19 cellular contexts compared by ENCODE assay signal in genomic region chr12:81143057-81143456, GRCh38.
DNase-seq lines count a peak whose midpoint lies in the region; ATAC-seq, FAIRE-seq and TF ChIP-seq lines count a peak whose summit lies in the region.
"Had no signal": no experiment of that assay in that cellular context is flagged by ENCODE, and none has a peak within 500 bp of the region (broad histone marks: within the 10 kb centered on the region; RNA-seq: fewer than 3 reads in every experiment).

No MANE protein-coding gene starts in this region.

- peaks cover 8% of the 10 kb centered on the region for H3K79me2 ChIP-seq in HepG2 (ENCODE audit: insufficient read depth, low read length)

- DNase-seq in DMS 273 (lab: John Stamatoyannopoulos, UW; ENCODE audit: unreplicated experiment) (peak; percentile 29), DMS 273 treated with DMSO at 0.1 percent for 48 hours (lab: John Stamatoyannopoulos, UW) (no peak), WTC11 (ENCODE audit: low spot score) (no peak), HepG2 (ENCODE audit: low spot score) (peak; percentile 98), upper lobe of left lung (peak in 1 of 2 donors; percentile 36), NCI-H146 (lab: John Stamatoyannopoulos, UW) (no peak), pons (ENCODE audit: low spot score) (no peak), Ammon's horn (ENCODE audit: low spot score) (no peak)
- DNase-seq: CD8-positive, alpha-beta memory T cell; H9; NCI-H1436; NCI-H2081; NCI-H226; PC-3 had no signal

- H3K4me1 ChIP-seq in HepG2 (ENCODE audit: insufficient read depth, low read length) (peaks cover 81% of the 10 kb centered on the region), upper lobe of left lung (peaks cover 0 to 9% (median 0%) of the 10 kb centered on the region in 4 donors)
- H3K4me1 ChIP-seq: BLaER1 had no signal

- FAIRE-seq in HepG2 (lab: Jason Lieb, UNC): peak; percentile 96
- FAIRE-seq: GM18507 had no signal

- H3K9me3 ChIP-seq in HepG2 (ENCODE audit: low read length) (no peaks in the 10 kb centered on the region), upper lobe of left lung (no peaks in the 10 kb centered on the region)
- H3K9me3 ChIP-seq: BLaER1 had no signal

- H3K36me3 Mint-ChIP-seq in WTC11: no peaks in the 10 kb centered on the region
- H3K36me3 Mint-ChIP-seq: CD8-positive, alpha-beta memory T cell had no signal

- in situ Hi-C loops in HepG2 (cut with HindIII; ENCODE audit: extremely low pct_ligation_motif_present, low pct_unique_long_range_greater_than_20kb): loop anchor here (5.0 kb wide), 1 partner anchor 66 kb away; the partner anchor contains the start of gene ACSS3

- TF ChIP-seq RAD21 in HepG2 (CRISPR knock-in tag; IDR thresholded peaks at IDR 0.05): no peak

- CTCF ChIA-PET in WTC11 (lab: Charles Lee): interaction anchor here (2.4 kb wide), 1 partner anchor 14 kb away, joined by 8 read pairs; no protein-coding TSS in a partner anchor
- CTCF ChIA-PET in HepG2 (lab: Yijun Ruan, JAX; ENCODE audit: low intra/inter-chr PET ratio, low total read pairs): no interaction called here

- intact Hi-C loops in HepG2 (cut with micrococcal nuclease; ENCODE audit: unreplicated experiment): loop anchor here (1.0 to 5.0 kb wide), 3 partner anchors 14 to 206 kb away; partner anchors contain the start of genes ACSS3 and LIN7A

- TF ChIP-seq CTCF in WTC11 (IDR thresholded peaks at IDR 0.05) (no peak), HepG2 (CRISPR knock-in tag; IDR thresholded peaks at IDR 0.05) (no peak), upper lobe of left lung (IDR thresholded peaks at IDR 0.05) (no peak)

- H3K27me3 Mint-ChIP-seq in WTC11 (ENCODE audit: low read depth): no peaks in the 10 kb centered on the region
- H3K27me3 Mint-ChIP-seq: CD8-positive, alpha-beta memory T cell had no signal

- H3K27me3 ChIP-seq in HepG2 (ENCODE audit: control insufficient read depth in 1 of 2, insufficient read depth in 2 of 2, low read length in 2 of 2) (no peaks in the 10 kb centered on the region), upper lobe of left lung (no peaks in the 10 kb centered on the region)
- H3K27me3 ChIP-seq: BLaER1 had no signal

- H3K4me3 Mint-ChIP-seq in WTC11: no peak overlapping the region
- H3K4me3 Mint-ChIP-seq: CD8-positive, alpha-beta memory T cell; H9 had no signal

- H3K4me2 ChIP-seq in HepG2 (ENCODE audit: low read depth, low read length): peak overlapping the region; percentile 34; the same call in 1 of the 2 replicates
- H3K4me2 ChIP-seq: BLaER1 had no signal

- BruUV-seq in HepG2 (replicated peaks; lab: Mats Ljungman, UMichigan): no TSS peak

- H3K27ac Mint-ChIP-seq in WTC11: no peak overlapping the region
- H3K27ac Mint-ChIP-seq: CD8-positive, alpha-beta memory T cell; H9 had no signal

- no peaks in the 10 kb centered on the region for H4K20me1 ChIP-seq in HepG2 (ENCODE audit: insufficient read depth, low read length)
- H4K20me1 ChIP-seq: BLaER1 had no signal

- 0% methylated on average over 5 of the region's 5 CpGs for WGBS in HepG2 (ENCODE audit: low lambda C conversion rate)
- 56% methylated on average over 5 of the region's 5 CpGs for WGBS in upper lobe of left lung, 2 donors

- TF ChIP-seq EP300 in HepG2 (IDR thresholded peaks at IDR 0.05; ENCODE audit: low read depth in 2 of 2, low read length in 2 of 2) (peak; percentile 97 to 100), HepG2 (CRISPR knock-in tag; IDR thresholded peaks at IDR 0.05; ENCODE audit: borderline replicate concordance) (peak; percentile 98), upper lobe of left lung (IDR thresholded peaks at IDR 0.05) (peak in 1 of 4 donors; percentile 52)

- H3K27ac ChIP-seq in HepG2 (ENCODE audit: extremely low read length, insufficient read depth, low read length): peak overlapping the region; percentile 76
- H3K27ac ChIP-seq in upper lobe of left lung: no peak overlapping the region
- H3K27ac ChIP-seq: 22Rv1, BLaER1 had no signal

- H3K9ac ChIP-seq in HepG2 (ENCODE audit: insufficient read depth, low read depth, low read length): no peak overlapping the region
- H3K9ac ChIP-seq: BLaER1 had no signal

- H3K4me3 ChIP-seq in HepG2 (replicated peaks in 1 of 3; ENCODE audit: insufficient read depth in 1 of 3, low read depth in 2 of 3, low read length in 3 of 3): no peak overlapping the region
- no peak overlapping the region for H3K4me3 ChIP-seq in upper lobe of left lung
- H3K4me3 ChIP-seq: BLaER1, GM12878 had no signal

- no peak overlapping the region for H2AFZ ChIP-seq in HepG2 (ENCODE audit: low read length)

- TF ChIP-seq POLR2A in HepG2 (IDR thresholded peaks at IDR 0.05; ENCODE audit: insufficient read depth in 1 of 2, low read depth in 2 of 2, low read length in 2 of 2): no peak
- TF ChIP-seq POLR2A in upper lobe of left lung (IDR thresholded peaks at IDR 0.05): no peak

- peaks cover 0 to 1% of the 10 kb centered on the region in 2 experiments; a peak in 3 of 5 replicates for H3K36me3 ChIP-seq in HepG2 (replicated peaks in 1 of 2; ENCODE audit: control insufficient read depth in 1 of 2, insufficient read depth in 2 of 2, low read length in 2 of 2)
- H3K36me3 ChIP-seq in upper lobe of left lung: no peaks in the 10 kb centered on the region
- H3K36me3 ChIP-seq: BLaER1 had no signal

- H3K4me1 Mint-ChIP-seq in WTC11: no peaks in the 10 kb centered on the region
- H3K4me1 Mint-ChIP-seq: CD8-positive, alpha-beta memory T cell had no signal

- no peaks in the 10 kb centered on the region for H3K9me3 Mint-ChIP-seq in WTC11
- H3K9me3 Mint-ChIP-seq: H9 had no signal

- ATAC-seq in WTC11 (no peak), HepG2 (peak; percentile 93), upper lobe of left lung (ENCODE audit: low FRiP score in 2 of 2) (peak; percentile 42 to 66)
- ATAC-seq: GM12878, PC-3, SK-N-SH treated with all-trans-retinoic acid at 6 μM for 48 hours had no signal

- POLR2A ChIA-PET in WTC11 (lab: Charles Lee) (no interaction called here), HepG2 (lab: Yijun Ruan, JAX) (interaction anchor here (0.6 to 2.4 kb wide), 4 partner anchors 58 to 207 kb away, joined by 3 to 10 read pairs (median 6); no protein-coding TSS in a partner anchor)

TF ChIP-seq in WTC11, 78 proteins besides CTCF, POLR2A, EP300 and RAD21:
- no peak for TF ChIP-seq NFYB (CRISPR knock-in tag; conservative IDR thresholded peaks at IDR 0.05; ENCODE audit: low read depth)
- TF ChIP-seq GABPB1 (CRISPR knock-in tag; IDR thresholded peaks at IDR 0.05): peak; percentile 69

TF ChIP-seq in HepG2, 621 proteins besides CTCF, POLR2A, EP300 and RAD21 (continues in another document):
- peak; percentile 54; the same call in 1 of the 2 replicates for TF ChIP-seq MIER2 (CRISPR knock-in tag; IDR thresholded peaks at IDR 0.05)
- peak; percentile 93 for TF ChIP-seq SKI (IDR thresholded peaks at IDR 0.05; ENCODE audit: partially characterized antibody)
- TF ChIP-seq, protein P1, sequence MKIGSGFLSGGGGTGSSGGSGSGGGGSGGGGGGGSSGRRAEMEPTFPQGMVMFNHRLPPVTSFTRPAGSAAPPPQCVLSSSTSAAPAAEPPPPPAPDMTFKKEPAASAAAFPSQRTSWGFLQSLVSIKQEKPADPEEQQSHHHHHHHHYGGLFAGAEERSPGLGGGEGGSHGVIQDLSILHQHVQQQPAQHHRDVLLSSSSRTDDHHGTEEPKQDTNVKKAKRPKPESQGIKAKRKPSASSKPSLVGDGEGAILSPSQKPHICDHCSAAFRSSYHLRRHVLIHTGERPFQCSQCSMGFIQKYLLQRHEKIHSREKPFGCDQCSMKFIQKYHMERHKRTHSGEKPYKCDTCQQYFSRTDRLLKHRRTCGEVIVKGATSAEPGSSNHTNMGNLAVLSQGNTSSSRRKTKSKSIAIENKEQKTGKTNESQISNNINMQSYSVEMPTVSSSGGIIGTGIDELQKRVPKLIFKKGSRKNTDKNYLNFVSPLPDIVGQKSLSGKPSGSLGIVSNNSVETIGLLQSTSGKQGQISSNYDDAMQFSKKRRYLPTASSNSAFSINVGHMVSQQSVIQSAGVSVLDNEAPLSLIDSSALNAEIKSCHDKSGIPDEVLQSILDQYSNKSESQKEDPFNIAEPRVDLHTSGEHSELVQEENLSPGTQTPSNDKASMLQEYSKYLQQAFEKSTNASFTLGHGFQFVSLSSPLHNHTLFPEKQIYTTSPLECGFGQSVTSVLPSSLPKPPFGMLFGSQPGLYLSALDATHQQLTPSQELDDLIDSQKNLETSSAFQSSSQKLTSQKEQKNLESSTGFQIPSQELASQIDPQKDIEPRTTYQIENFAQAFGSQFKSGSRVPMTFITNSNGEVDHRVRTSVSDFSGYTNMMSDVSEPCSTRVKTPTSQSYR (CRISPR knock-in tag; IDR thresholded peaks at IDR 0.05; ENCODE audit: borderline replicate concordance): peak; percentile 61; the same call in 1 of the 2 replicates
- TF ChIP-seq GFI1 (CRISPR knock-in tag; IDR thresholded peaks at IDR 0.05; ENCODE audit: borderline replicate concordance): peak; percentile 87
- TF ChIP-seq ZNF335 (CRISPR knock-in tag; IDR thresholded peaks at IDR 0.05): 0 out of 2 replicates have a peak, but pooled peaks have one; percentile 31
- TF ChIP-seq SMAD3 (CRISPR knock-in tag; IDR thresholded peaks at IDR 0.05): peak; percentile 97
- TF ChIP-seq NR2F1 (CRISPR knock-in tag; IDR thresholded peaks at IDR 0.05): peak; percentile 55 to 72; a peak in 2 of 4 replicates
- peak; percentile 51; the same call in 1 of the 2 replicates for TF ChIP-seq NKX3-1 (CRISPR knock-in tag; IDR thresholded peaks at IDR 0.05)
- TF ChIP-seq ZSCAN9 (CRISPR knock-in tag; IDR thresholded peaks at IDR 0.05; ENCODE audit: borderline replicate concordance): peak; percentile 78; the same call in 1 of the 2 replicates
- TF ChIP-seq SOX6 (IDR thresholded peaks at IDR 0.05): no peak
- TF ChIP-seq SOX6 (CRISPR knock-in tag; IDR thresholded peaks at IDR 0.05): peak; percentile 97
- TF ChIP-seq FOXP4 (CRISPR knock-in tag; IDR thresholded peaks at IDR 0.05): peak; percentile 92
- peak; percentile 97 for TF ChIP-seq SOX5 (CRISPR knock-in tag; IDR thresholded peaks at IDR 0.05; ENCODE audit: borderline replicate concordance)

Comparison
In these comparisons a context has a peak if more than half of its experiments do, and no peak if none do; other contexts are left out.
1. DNase-seq: peak in DMS 273 (single experiment) and HepG2 (single experiment); none in DMS 273 treated with DMSO at 0.1 percent for 48 hours (single experiment), WTC11 (single experiment), NCI-H146 (single experiment), pons (single experiment) and Ammon's horn (single experiment).